ENCODE assay signal across 8 cellular contexts in genomic region chr19:7917292-7918061, GRCh38. TPM values are rescaled to one million over a fixed set of nuclear protein-coding genes. Genes with fewer than 3 reads are reported as not detected.
DNase-seq lines count a peak whose midpoint lies in the region; ATAC-seq and TF ChIP-seq lines count a peak whose summit lies in the region.

No MANE protein-coding gene starts in this region.

- no peak overlapping the region for H3K27ac ChIP-seq in naive thymus-derived CD4-positive, alpha-beta T cell (ENCODE audit: low read depth, low read length)
- no peak overlapping the region for H3K27ac ChIP-seq in upper lobe of left lung

- CTCF ChIA-PET in naive thymus-derived CD4-positive, alpha-beta T cell (lab: Charles Lee), result interaction anchor here (0.9 to 1.8 kb wide), 5 partner anchors 9 to 65 kb away, joined by 3 to 11 read pairs (median 3); partner anchors contain the start of genes MAP2K7 and TIMM44

- H3K4me1 Mint-ChIP-seq in naive thymus-derived CD4-positive, alpha-beta T cell, result peaks cover 10 to 48% (median 37%) of the 10 kb centered on the region in 7 donors

- peak overlapping the region; percentile 87 for H3K9ac ChIP-seq in endocrine pancreas (ENCODE audit: control insufficient read depth, insufficient read depth, low read length)

- no peak for TF ChIP-seq EP300 in upper lobe of left lung (IDR thresholded peaks at IDR 0.05)

- H3K27me3 ChIP-seq in endocrine pancreas (ENCODE audit: control insufficient read depth, insufficient read depth, low read length), result no peaks in the 10 kb centered on the region
- H3K27me3 ChIP-seq in naive thymus-derived CD4-positive, alpha-beta T cell (ENCODE audit: control insufficient read depth in 2 of 2, insufficient read depth in 2 of 2, low read length in 2 of 2), result peaks cover 3 to 20% of the 10 kb centered on the region in 2 donors
- H3K27me3 ChIP-seq in upper lobe of left lung, result peaks cover 0 to 39% (median 27%) of the 10 kb centered on the region in 4 donors

- TF ChIP-seq CTCF in GM10266 (IDR thresholded peaks at IDR 0.05; ENCODE audit: control insufficient read depth, insufficient read depth, low read depth, missing control alignments), result peak; percentile 60
- peak; percentile 45 to 71 (median 61) for TF ChIP-seq CTCF in upper lobe of left lung (IDR thresholded peaks at IDR 0.05)

- H3K4me3 ChIP-seq in endocrine pancreas (ENCODE audit: control insufficient read depth, insufficient read depth, low read length) (no peak overlapping the region), upper lobe of left lung (peak overlapping the region in 3 of 4 donors; percentile 33 to 49 (median 38))
- peak overlapping the region; percentile 11 for H3K4me3 ChIP-seq in naive thymus-derived CD4-positive, alpha-beta T cell (ENCODE audit: low read length)

- no peak for ATAC-seq in naive thymus-derived CD4-positive, alpha-beta T cell
- no peak for ATAC-seq in upper lobe of left lung (ENCODE audit: low FRiP score in 2 of 2)

- H3K27me3 Mint-ChIP-seq in naive thymus-derived CD4-positive, alpha-beta T cell, result peaks cover 12 to 33% (median 14%) of the 10 kb centered on the region in 5 donors

- 0 to 4% methylated on average over 8 to 17 of the region's 70 CpGs for WGBS in upper lobe of left lung, 2 donors

- H3K27ac Mint-ChIP-seq in naive thymus-derived CD4-positive, alpha-beta T cell, result peak overlapping the region in 2 of 9 donors; percentile 45 to 52

- intact Hi-C loops in naive thymus-derived CD4-positive, alpha-beta T cell (cut with micrococcal nuclease), result loop anchor here in 1 of 2 donors (10.0 kb wide), 1 partner anchor 1803 kb away; the partner anchor contains the start of gene RFX2

- H3K9me3 Mint-ChIP-seq in naive thymus-derived CD4-positive, alpha-beta T cell, result peaks cover 0 to 5% (median 0%) of the 10 kb centered on the region in 11 donors

- TF ChIP-seq POLR2A in upper lobe of left lung (IDR thresholded peaks at IDR 0.05), result no peak

- POLR2A ChIA-PET in naive thymus-derived CD4-positive, alpha-beta T cell (lab: Charles Lee), result interaction anchor here (0.6 to 5.7 kb wide), 5 partner anchors 14 to 289 kb away, joined by 3 to 38 read pairs (median 3); partner anchors contain the start of gene TIMM44

- peaks cover 4 to 15% (median 5%) of the 10 kb centered on the region in 5 donors for H3K36me3 Mint-ChIP-seq in naive thymus-derived CD4-positive, alpha-beta T cell

- H3K4me1 ChIP-seq in endocrine pancreas (ENCODE audit: control insufficient read depth, insufficient read depth, low read length), result no peaks in the 10 kb centered on the region
- peaks cover 25 to 34% of the 10 kb centered on the region in 2 donors for H3K4me1 ChIP-seq in naive thymus-derived CD4-positive, alpha-beta T cell (ENCODE audit: control insufficient read depth in 2 of 2, insufficient read depth in 2 of 2, low read length in 2 of 2)
- peaks cover 44 to 65% (median 47%) of the 10 kb centered on the region in 4 donors for H3K4me1 ChIP-seq in upper lobe of left lung

- H3K36me3 ChIP-seq in endocrine pancreas (ENCODE audit: control insufficient read depth, insufficient read depth, low read length) (no peaks in the 10 kb centered on the region), upper lobe of left lung (peaks cover 3 to 21% (median 16%) of the 10 kb centered on the region in 4 donors)
- H3K36me3 ChIP-seq in naive thymus-derived CD4-positive, alpha-beta T cell (ENCODE audit: control insufficient read depth in 2 of 3, insufficient read depth in 3 of 3, low read length in 3 of 3), result peaks cover 0 to 16% (median 4%) of the 10 kb centered on the region in 3 experiments

- DNase-seq in GM10266 (ENCODE audit: extremely low spot score), result peak; percentile 84
- peak; percentile 40 for DNase-seq in NCI-H1694 treated with DMSO at 0.1 percent for 48 hours (lab: John Stamatoyannopoulos, UW)
- peak; percentile 78 for DNase-seq in activated CD8-positive, alpha-beta memory T cell treated with anti-CD3 and anti-CD28 coated beads, Interleukin-2, amount 50 U/mL, for 48 hours
- peak in 8 of 9 donors; percentile 45 to 65 (median 52) for DNase-seq in naive thymus-derived CD4-positive, alpha-beta T cell
- DNase-seq in upper lobe of left lung, result peak in 1 of 2 donors; percentile 93
- DNase-seq in mesenteric fat pad (ENCODE audit: low spot score), result no peak
- DNase-seq in NK-92 treated with Interleukin-12 subunit alpha and Interleukin-12 subunit beta, amount 100 ng/mL, for 24 hours (lab: John Stamatoyannopoulos, UW), result no peak

- no peaks in the 10 kb centered on the region for H3K9me3 ChIP-seq in endocrine pancreas (ENCODE audit: control insufficient read depth, low read length)
- no peaks in the 10 kb centered on the region for H3K9me3 ChIP-seq in naive thymus-derived CD4-positive, alpha-beta T cell (ENCODE audit: control insufficient read depth in 2 of 3, low read length in 3 of 3)
- H3K9me3 ChIP-seq in upper lobe of left lung, result no peaks in the 10 kb centered on the region

- H3K4me3 Mint-ChIP-seq in naive thymus-derived CD4-positive, alpha-beta T cell, result peak overlapping the region; percentile 62 to 87 (median 79)

RNA-seq across cellular contexts. Expression of gene SNAPC2, which starts 2.7 kb away (rescaled TPM):
- 10 to 100 TPM; 12.3 to 24.4 (median 21.4) TPM for total RNA-seq in naive thymus-derived CD4-positive, alpha-beta T cell
- 10 to 100 TPM; 11.5 to 18.2 TPM for polyA plus RNA-seq in naive thymus-derived CD4-positive, alpha-beta T cell
- 10 to 100 TPM in 5 of 6 donors, 1 to 10 TPM in 1; 5.2 to 28.0 (median 19.2) TPM for total RNA-seq in upper lobe of left lung
- 17.8 TPM for total RNA-seq in mesenteric fat pad

RNA-seq across cellular contexts. Expression of gene TGFBR3L, which starts 2.8 kb away (rescaled TPM):
- 1 to 10 TPM in 4 of 5 experiments, under 1 TPM in 1; 0.27 to 4.0 (median 1.6) TPM for total RNA-seq in naive thymus-derived CD4-positive, alpha-beta T cell
- polyA plus RNA-seq in naive thymus-derived CD4-positive, alpha-beta T cell, result not detected
- total RNA-seq in upper lobe of left lung (1 to 10 TPM in 1 of 6 donors, under 1 TPM in 1, not detected in 4; 0.37 to 1.1 TPM), mesenteric fat pad (not detected)

RNA-seq across cellular contexts. Expression of gene CTXN1, which starts 8.5 kb away (rescaled TPM):
- total RNA-seq in naive thymus-derived CD4-positive, alpha-beta T cell, result under 1 TPM in 1 of 5 experiments, not detected in 4; 0.32 TPM
- not detected for polyA plus RNA-seq in naive thymus-derived CD4-positive, alpha-beta T cell
- total RNA-seq in upper lobe of left lung, result 10 to 100 TPM in 3 of 6 donors, 1 to 10 TPM in 3; 1.2 to 28.3 (median 13.4) TPM
- total RNA-seq in mesenteric fat pad, result 0.96 TPM

RNA-seq across cellular contexts. Expression of gene MAP2K7, which starts 13.8 kb away (rescaled TPM):
- total RNA-seq in naive thymus-derived CD4-positive, alpha-beta T cell, result 100 to 1,000 TPM in 1 of 5 experiments, 10 to 100 TPM in 4; 48.7 to 109 (median 66.5) TPM
- 1 to 10 TPM; 1.8 to 2.0 TPM for polyA plus RNA-seq in naive thymus-derived CD4-positive, alpha-beta T cell
- 10 to 100 TPM; 21.1 to 61.8 (median 33.0) TPM for total RNA-seq in upper lobe of left lung
- total RNA-seq in mesenteric fat pad, result 26.7 TPM

RNA-seq across cellular contexts. Expression of gene TIMM44, which starts 26.0 kb away (rescaled TPM):
- 10 to 100 TPM; 65.3 to 97.6 (median 73.8) TPM for total RNA-seq in naive thymus-derived CD4-positive, alpha-beta T cell
- 10 to 100 TPM; 16.7 to 22.8 TPM for polyA plus RNA-seq in naive thymus-derived CD4-positive, alpha-beta T cell
- total RNA-seq in upper lobe of left lung (10 to 100 TPM; 39.8 to 83.2 (median 52.7) TPM), mesenteric fat pad (48.9 TPM)

Comparison
In these comparisons a context has a peak if more than half of its experiments do, and no peak if none do; other contexts are left out.
1. DNase-seq: peak in GM10266 (single experiment), NCI-H1694 treated with DMSO at 0.1 percent for 48 hours (single experiment), activated CD8-positive, alpha-beta memory T cell treated with anti-CD3 and anti-CD28 coated beads, Interleukin-2, amount 50 U/mL, for 48 hours (single experiment) and naive thymus-derived CD4-positive, alpha-beta T cell (8 of 9); none in mesenteric fat pad (single experiment) and NK-92 treated with Interleukin-12 subunit alpha and Interleukin-12 subunit beta, amount 100 ng/mL, for 24 hours (single experiment).